In the genomic region with DNA sequence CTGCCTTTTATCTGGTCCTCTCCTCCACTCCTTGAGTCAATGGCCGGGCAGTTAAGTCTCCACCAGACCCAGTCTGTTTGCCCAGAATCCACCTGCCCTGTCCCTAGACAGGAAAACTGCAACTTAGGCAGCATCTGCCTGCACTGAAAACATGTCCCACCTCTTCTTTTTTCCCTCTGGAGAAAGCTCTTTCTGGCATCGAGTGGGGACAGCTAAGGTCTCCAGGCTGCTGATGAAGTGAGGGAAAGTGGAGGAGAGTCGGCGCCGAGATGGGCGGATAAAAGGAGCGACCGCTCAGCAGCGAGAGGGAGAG, we compare ENCODE assay signal across 12 cellular contexts. TPM values are rescaled to one million over a fixed set of nuclear protein-coding genes. Genes with fewer than 3 reads are reported as not detected.
A peak's percentile ranks its signal among the peaks of the same experiment; 100 is the strongest.
DNase-seq lines count a peak whose midpoint lies in the region; ATAC-seq and TF ChIP-seq lines count a peak whose summit lies in the region.
"Had no signal": no experiment of that assay in that cellular context is flagged by ENCODE, and none has a peak within 500 bp of the region (broad histone marks: within the 10 kb centered on the region; RNA-seq: fewer than 3 reads in every experiment).

No MANE protein-coding gene starts in this region.

- H3K27ac ChIP-seq in ACC112 (ENCODE audit: low read depth, low read length) (no peak overlapping the region), breast epithelium (no peak overlapping the region), mesodermal cell (ENCODE audit: low read depth, low read length, severe bottlenecking) (no peak overlapping the region), SJCRH30 (no peak overlapping the region)

- ATAC-seq in HG03460 (IDR thresholded peaks at IDR 0.05; ENCODE audit: unreplicated experiment) = no peak

- H3K4me1 ChIP-seq in ACC112 (ENCODE audit: control insufficient read depth, insufficient read depth, low read length, unreplicated experiment) (peaks cover 3% of the 10 kb centered on the region), breast epithelium (peaks cover 0 to 5% of the 10 kb centered on the region in 2 donors), mesodermal cell (ENCODE audit: control insufficient read depth, insufficient read depth, low read length, poor library complexity, severe bottlenecking) (peaks cover 3% of the 10 kb centered on the region), SJCRH30 (no peaks in the 10 kb centered on the region)

- no peaks in the 10 kb centered on the region for H3K79me2 ChIP-seq in ACC112 (ENCODE audit: control insufficient read depth, insufficient read depth, low read length, unreplicated experiment)

- H3K36me3 ChIP-seq in ACC112 (ENCODE audit: insufficient read depth, low read length) (no peaks in the 10 kb centered on the region), breast epithelium (no peaks in the 10 kb centered on the region), mesodermal cell (ENCODE audit: control insufficient read depth, insufficient read depth, low read length) (no peaks in the 10 kb centered on the region), SJCRH30 (no peaks in the 10 kb centered on the region)

- H3K4me3 ChIP-seq in ACC112 (ENCODE audit: low read depth, low read length) (peak overlapping the region; percentile 78), HFF-Myc (replicated peaks; ENCODE audit: low read depth, low read length) (peak overlapping the region; percentile 36), breast epithelium (peak overlapping the region in 2 of 3 donors; percentile 30 to 56), mesodermal cell (ENCODE audit: extremely low read depth, insufficient read depth, low read length, poor library complexity, severe bottlenecking) (peak overlapping the region; percentile 50), SJCRH30 (no peak overlapping the region)

- intact Hi-C loops in breast epithelium (cut with DNase I; ENCODE audit: low total_unique reads) = no loop called here

- H3K9me3 ChIP-seq in breast epithelium (no peaks in the 10 kb centered on the region), mesodermal cell (ENCODE audit: control insufficient read depth, low read length) (no peaks in the 10 kb centered on the region), SJCRH30 (replicated peaks) (no peaks in the 10 kb centered on the region)

- H3K27me3 ChIP-seq in ACC112 (ENCODE audit: insufficient read depth, low read length) (peaks cover 56% of the 10 kb centered on the region), breast epithelium (peaks cover 5 to 31% of the 10 kb centered on the region in 2 donors), SJCRH30 (no peaks in the 10 kb centered on the region; the same call in 1 of the 2 replicates)

- TF ChIP-seq CTCF in HFF-Myc (IDR thresholded peaks at IDR 0.05; ENCODE audit: low read depth, low read length, missing control alignments) = no peak
- TF ChIP-seq CTCF in breast epithelium (IDR thresholded peaks at IDR 0.05) = no peak

- no peak for TF ChIP-seq POLR2A in breast epithelium (IDR thresholded peaks at IDR 0.05)

- no peak for DNase-seq in HFF-Myc (ENCODE audit: extremely low read depth, low read depth)
- DNase-seq in breast epithelium (ENCODE audit: low spot score in 2 of 2) = no peak
- no peak for DNase-seq in T1000 (lab: John Stamatoyannopoulos, UW)
- no peak for DNase-seq in DMS153 (lab: John Stamatoyannopoulos, UW)
- no peak for DNase-seq in SJCRH30
- DNase-seq: kidney had no signal

- H2AFZ ChIP-seq in ACC112 (ENCODE audit: low read length, unreplicated experiment) = no peak overlapping the region

- 5 to 8% methylated on average over 8 of the region's 9 CpGs for WGBS in mesodermal cell (ENCODE audit: insufficient coverage in 2 of 2), 2 experiments

RNA-seq across cellular contexts. Expression of a gene that starts 0.2 kb away (rescaled TPM):
- total RNA-seq in breast epithelium = not detected
- polyA plus RNA-seq in mesodermal cell (2013, experiment 1 of 2) = 1.1 TPM
- 2.3 TPM for polyA plus RNA-seq in mesodermal cell (2013, experiment 2 of 2)
- total RNA-seq in SJCRH30 (2014; rRNA removed; shearing (Covaris generic)) = not detected in 2 replicates
- total RNA-seq: bronchial epithelial cell, kidney, NCI-H460, subcutaneous adipose tissue had no signal
